Comparison of ENCODE assay signal across 9 cellular contexts in genomic region chr15:55407949-55408766, GRCh38. TPM values are rescaled to one million over a fixed set of nuclear protein-coding genes. Genes with fewer than 3 reads are reported as not detected.
DNase-seq lines count a peak whose midpoint lies in the region; ATAC-seq and TF ChIP-seq lines count a peak whose summit lies in the region.
"Had no signal": no experiment of that assay in that cellular context is flagged by ENCODE, and none has a peak within 500 bp of the region (broad histone marks: within the 10 kb centered on the region; RNA-seq: fewer than 3 reads in every experiment).

A gene with protein sequence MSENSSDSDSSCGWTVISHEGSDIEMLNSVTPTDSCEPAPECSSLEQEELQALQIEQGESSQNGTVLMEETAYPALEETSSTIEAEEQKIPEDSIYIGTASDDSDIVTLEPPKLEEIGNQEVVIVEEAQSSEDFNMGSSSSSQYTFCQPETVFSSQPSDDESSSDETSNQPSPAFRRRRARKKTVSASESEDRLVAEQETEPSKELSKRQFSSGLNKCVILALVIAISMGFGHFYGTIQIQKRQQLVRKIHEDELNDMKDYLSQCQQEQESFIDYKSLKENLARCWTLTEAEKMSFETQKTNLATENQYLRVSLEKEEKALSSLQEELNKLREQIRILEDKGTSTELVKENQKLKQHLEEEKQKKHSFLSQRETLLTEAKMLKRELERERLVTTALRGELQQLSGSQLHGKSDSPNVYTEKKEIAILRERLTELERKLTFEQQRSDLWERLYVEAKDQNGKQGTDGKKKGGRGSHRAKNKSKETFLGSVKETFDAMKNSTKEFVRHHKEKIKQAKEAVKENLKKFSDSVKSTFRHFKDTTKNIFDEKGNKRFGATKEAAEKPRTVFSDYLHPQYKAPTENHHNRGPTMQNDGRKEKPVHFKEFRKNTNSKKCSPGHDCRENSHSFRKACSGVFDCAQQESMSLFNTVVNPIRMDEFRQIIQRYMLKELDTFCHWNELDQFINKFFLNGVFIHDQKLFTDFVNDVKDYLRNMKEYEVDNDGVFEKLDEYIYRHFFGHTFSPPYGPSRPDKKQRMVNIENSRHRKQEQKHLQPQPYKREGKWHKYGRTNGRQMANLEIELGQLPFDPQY (minus strand): TSS chr15:55408359. CDS start chr15:55389424, 18,935 bp downstream.
A gene with protein sequence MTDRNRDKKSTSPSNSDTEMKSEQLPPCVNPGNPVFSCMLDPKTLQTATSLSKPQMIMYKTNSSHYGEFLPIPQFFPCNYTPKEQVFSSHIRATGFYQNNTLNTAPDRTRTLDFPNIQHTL (plus strand): TSS chr15:55408495. CDS start chr15:55408769, 274 bp downstream.

- no peaks in the 10 kb centered on the region for H3K36me3 ChIP-seq in spleen

- H3K9me3 Mint-ChIP-seq in WTC11 = no peaks in the 10 kb centered on the region

- peaks cover 27 to 59% (median 53%) of the 10 kb centered on the region in 6 donors for H3K4me1 ChIP-seq in spleen

- CTCF ChIA-PET in WTC11 (lab: Charles Lee) = interaction anchor here (0.5 to 3.3 kb wide), 35 partner anchors 9 to 379 kb away, joined by 3 to 38 read pairs (median 3); partner anchors contain the start of genes PIGB and PIGBOS1

- H3K4me3 Mint-ChIP-seq in WTC11 = peak within 1 kb of the TSS; percentile 95

- POLR2A ChIA-PET in WTC11 (lab: Charles Lee) = interaction anchor here (0.6 to 1.3 kb wide), 4 partner anchors 9 to 211 kb away, joined by 3 to 5 read pairs (median 5); partner anchors contain the start of genes PIGB, PIGBOS1 and RSL24D1

- H3K27me3 ChIP-seq in spleen (replicated peaks in 1 of 7) = no peaks in the 10 kb centered on the region

- TF ChIP-seq CTCF in WTC11 (IDR thresholded peaks at IDR 0.05) = peak; percentile 58
- peak; percentile 90 to 100 (median 96) for TF ChIP-seq CTCF in spleen (IDR thresholded peaks at IDR 0.05 in 8 of 11, conservative IDR thresholded peaks at IDR 0.05 in 3 of 11)

- H3K27ac ChIP-seq in caudate nucleus (ENCODE audit: low read depth, low read length) (peak within 1 kb of the TSS; percentile 90), spleen (peak within 1 kb of the TSS; percentile 92 to 98 (median 96))

- TF ChIP-seq POLR2A in spleen (IDR thresholded peaks at IDR 0.05) = peak in 1 of 3 donors; percentile 91

- H3K36me3 Mint-ChIP-seq in WTC11 = no peaks in the 10 kb centered on the region

- no peaks in the 10 kb centered on the region for H3K9me3 ChIP-seq in spleen

- H3K4me3 ChIP-seq in spleen = peak within 1 kb of the TSS; percentile 56 to 91 (median 76)

- ATAC-seq in GM18870 (IDR thresholded peaks at IDR 0.05; ENCODE audit: unreplicated experiment) = peak; percentile 92
- ATAC-seq in HG03135 (IDR thresholded peaks at IDR 0.05; ENCODE audit: unreplicated experiment) = peak; percentile 94
- ATAC-seq in WTC11 = peak; percentile 94

- peak; percentile 96 for DNase-seq in AG08395 (ENCODE audit: low spot score)
- DNase-seq in NCI-H2196 treated with DMSO at 0.1 percent for 48 hours (lab: John Stamatoyannopoulos, UW; ENCODE audit: unreplicated experiment) = peak; percentile 72
- DNase-seq in WTC11 (ENCODE audit: low spot score) = peak; percentile 93
- peak in 60 of 61 donors; percentile 49 to 96 (median 86) for DNase-seq in caudate nucleus (lab: John Stamatoyannopoulos, UW)
- DNase-seq in inferior parietal cortex (ENCODE audit: extremely low spot score) = peak; percentile 86
- peak; percentile 99 for DNase-seq in spleen

- peak within 1 kb of the TSS; percentile 99 for H3K27ac Mint-ChIP-seq in WTC11

- no peaks in the 10 kb centered on the region for H3K27me3 Mint-ChIP-seq in WTC11 (ENCODE audit: low read depth)

- intact Hi-C loops in spleen (cut with DNase I; ENCODE audit: low total_unique reads) = loop anchor here (10.0 kb wide), 1 partner anchor 93 kb away; the partner anchor contains the start of genes PIGB and PIGBOS1

- peaks cover 9% of the 10 kb centered on the region for H3K4me1 Mint-ChIP-seq in WTC11

- WGBS in spleen, 5 donors = 0 to 1% (median 0%) methylated on average over 54 to 72 of the region's 72 CpGs

TF ChIP-seq in WTC11, 78 proteins besides CTCF, POLR2A, EP300 and RAD21 (continues in another document):
- TF ChIP-seq, protein P1, sequence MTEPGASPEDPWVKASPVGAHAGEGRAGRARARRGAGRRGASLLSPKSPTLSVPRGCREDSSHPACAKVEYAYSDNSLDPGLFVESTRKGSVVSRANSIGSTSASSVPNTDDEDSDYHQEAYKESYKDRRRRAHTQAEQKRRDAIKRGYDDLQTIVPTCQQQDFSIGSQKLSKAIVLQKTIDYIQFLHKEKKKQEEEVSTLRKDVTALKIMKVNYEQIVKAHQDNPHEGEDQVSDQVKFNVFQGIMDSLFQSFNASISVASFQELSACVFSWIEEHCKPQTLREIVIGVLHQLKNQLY (CRISPR knock-in tag; IDR thresholded peaks at IDR 0.05) = no peak
- TF ChIP-seq TEAD1 (CRISPR knock-in tag; IDR thresholded peaks at IDR 0.05) = peak; percentile 48; the same call in 1 of the 2 replicates
- TF ChIP-seq ERG (CRISPR knock-in tag; IDR thresholded peaks at IDR 0.05) = no peak
- peak; percentile 62; the same call in 1 of the 2 replicates for TF ChIP-seq E2F5 (CRISPR knock-in tag; IDR thresholded peaks at IDR 0.05)
- no peak for TF ChIP-seq NFYB (CRISPR knock-in tag; conservative IDR thresholded peaks at IDR 0.05; ENCODE audit: low read depth)
- no peak for TF ChIP-seq JUN (CRISPR knock-in tag; IDR thresholded peaks at IDR 0.05)
- no peak for TF ChIP-seq ZBTB43 (CRISPR knock-in tag; IDR thresholded peaks at IDR 0.05)
- no peak for TF ChIP-seq NFATC4 (CRISPR knock-in tag; IDR thresholded peaks at IDR 0.05)
- TF ChIP-seq FOXK1 (CRISPR knock-in tag; IDR thresholded peaks at IDR 0.05) = peak; percentile 97
- no peak for TF ChIP-seq SMAD4 (CRISPR knock-in tag; IDR thresholded peaks at IDR 0.05)
- no peak for TF ChIP-seq OVOL2 (CRISPR knock-in tag; IDR thresholded peaks at IDR 0.05; ENCODE audit: borderline replicate concordance)
- no peak for TF ChIP-seq TP53 (CRISPR knock-in tag; IDR thresholded peaks at IDR 0.05)
- TF ChIP-seq GRHL2 (CRISPR knock-in tag; IDR thresholded peaks at IDR 0.05; ENCODE audit: insufficient replicate concordance, severe bottlenecking) = no peak
- TF ChIP-seq NFE2L1 (CRISPR knock-in tag; IDR thresholded peaks at IDR 0.05) = no peak
- no peak for TF ChIP-seq CREB1 (CRISPR knock-in tag; IDR thresholded peaks at IDR 0.05)
- no peak for TF ChIP-seq FOXP1 (CRISPR knock-in tag; IDR thresholded peaks at IDR 0.05; ENCODE audit: borderline replicate concordance)
- TF ChIP-seq, protein P2, sequence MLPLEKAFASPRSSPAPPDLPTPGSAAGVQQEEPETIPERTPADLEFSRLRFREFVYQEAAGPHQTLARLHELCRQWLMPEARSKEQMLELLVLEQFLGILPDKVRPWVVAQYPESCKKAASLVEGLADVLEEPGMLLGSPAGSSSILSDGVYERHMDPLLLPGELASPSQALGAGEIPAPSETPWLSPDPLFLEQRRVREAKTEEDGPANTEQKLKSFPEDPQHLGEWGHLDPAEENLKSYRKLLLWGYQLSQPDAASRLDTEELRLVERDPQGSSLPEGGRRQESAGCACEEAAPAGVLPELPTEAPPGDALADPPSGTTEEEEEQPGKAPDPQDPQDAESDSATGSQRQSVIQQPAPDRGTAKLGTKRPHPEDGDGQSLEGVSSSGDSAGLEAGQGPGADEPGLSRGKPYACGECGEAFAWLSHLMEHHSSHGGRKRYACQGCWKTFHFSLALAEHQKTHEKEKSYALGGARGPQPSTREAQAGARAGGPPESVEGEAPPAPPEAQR (CRISPR knock-in tag; IDR thresholded peaks at IDR 0.05) = no peak
- TF ChIP-seq CBFB (CRISPR knock-in tag; IDR thresholded peaks at IDR 0.05; ENCODE audit: low read depth) = no peak

RNA-seq across cellular contexts. Expression of the first gene that starts in this region (rescaled TPM):
- total RNA-seq in WTC11 (2021) = 17.1 to 17.8 TPM (median 17.2 TPM) in 3 replicates
- 100 to 1,000 TPM in 1 of 7 donors, 10 to 100 TPM in 6; 55.8 to 103 (median 68.6) TPM for total RNA-seq in spleen
- polyA plus RNA-seq in spleen = 10 to 100 TPM in 2 of 3 donors, 1 to 10 TPM in 1; 9.5 to 16.9 (median 13.5) TPM

RNA-seq across cellular contexts. Expression of the second gene that starts in this region (rescaled TPM):
- 1.6 to 2.5 TPM (median 1.8 TPM) in 3 replicates for total RNA-seq in WTC11 (2021)
- 1 to 10 TPM in 2 of 7 donors, under 1 TPM in 1, not detected in 4; 0.97 to 1.4 (median 1.1) TPM for total RNA-seq in spleen
- 1 to 10 TPM; 1.6 to 2.5 (median 1.8) TPM for polyA plus RNA-seq in spleen
- total RNA-seq: T-helper 1 cell treated with Interleukin-12 subunit alpha and Interleukin-12 subunit beta and Interleukin-4 antibody, amounts not matched to agents 30 ng/mL and 1 ng/mL, for 36 hours had no signal

Comparison
In these comparisons a context has a peak if more than half of its experiments do, and no peak if none do; other contexts are left out.
1. Peak in every context shown above with its lines: DNase-seq, ATAC-seq, H3K4me3 ChIP-seq and H3K27ac ChIP-seq.